ENCODE assay signal across 1 cellular context in genomic region chr3:190003730-190004129, GRCh38.
TF ChIP-seq lines count a peak whose summit lies in the region.

No MANE protein-coding gene starts in this region.

TF ChIP-seq in HepG2, 621 proteins besides CTCF, POLR2A, EP300 and RAD21 (continued from another document):
- TF ChIP-seq, protein P1, sequence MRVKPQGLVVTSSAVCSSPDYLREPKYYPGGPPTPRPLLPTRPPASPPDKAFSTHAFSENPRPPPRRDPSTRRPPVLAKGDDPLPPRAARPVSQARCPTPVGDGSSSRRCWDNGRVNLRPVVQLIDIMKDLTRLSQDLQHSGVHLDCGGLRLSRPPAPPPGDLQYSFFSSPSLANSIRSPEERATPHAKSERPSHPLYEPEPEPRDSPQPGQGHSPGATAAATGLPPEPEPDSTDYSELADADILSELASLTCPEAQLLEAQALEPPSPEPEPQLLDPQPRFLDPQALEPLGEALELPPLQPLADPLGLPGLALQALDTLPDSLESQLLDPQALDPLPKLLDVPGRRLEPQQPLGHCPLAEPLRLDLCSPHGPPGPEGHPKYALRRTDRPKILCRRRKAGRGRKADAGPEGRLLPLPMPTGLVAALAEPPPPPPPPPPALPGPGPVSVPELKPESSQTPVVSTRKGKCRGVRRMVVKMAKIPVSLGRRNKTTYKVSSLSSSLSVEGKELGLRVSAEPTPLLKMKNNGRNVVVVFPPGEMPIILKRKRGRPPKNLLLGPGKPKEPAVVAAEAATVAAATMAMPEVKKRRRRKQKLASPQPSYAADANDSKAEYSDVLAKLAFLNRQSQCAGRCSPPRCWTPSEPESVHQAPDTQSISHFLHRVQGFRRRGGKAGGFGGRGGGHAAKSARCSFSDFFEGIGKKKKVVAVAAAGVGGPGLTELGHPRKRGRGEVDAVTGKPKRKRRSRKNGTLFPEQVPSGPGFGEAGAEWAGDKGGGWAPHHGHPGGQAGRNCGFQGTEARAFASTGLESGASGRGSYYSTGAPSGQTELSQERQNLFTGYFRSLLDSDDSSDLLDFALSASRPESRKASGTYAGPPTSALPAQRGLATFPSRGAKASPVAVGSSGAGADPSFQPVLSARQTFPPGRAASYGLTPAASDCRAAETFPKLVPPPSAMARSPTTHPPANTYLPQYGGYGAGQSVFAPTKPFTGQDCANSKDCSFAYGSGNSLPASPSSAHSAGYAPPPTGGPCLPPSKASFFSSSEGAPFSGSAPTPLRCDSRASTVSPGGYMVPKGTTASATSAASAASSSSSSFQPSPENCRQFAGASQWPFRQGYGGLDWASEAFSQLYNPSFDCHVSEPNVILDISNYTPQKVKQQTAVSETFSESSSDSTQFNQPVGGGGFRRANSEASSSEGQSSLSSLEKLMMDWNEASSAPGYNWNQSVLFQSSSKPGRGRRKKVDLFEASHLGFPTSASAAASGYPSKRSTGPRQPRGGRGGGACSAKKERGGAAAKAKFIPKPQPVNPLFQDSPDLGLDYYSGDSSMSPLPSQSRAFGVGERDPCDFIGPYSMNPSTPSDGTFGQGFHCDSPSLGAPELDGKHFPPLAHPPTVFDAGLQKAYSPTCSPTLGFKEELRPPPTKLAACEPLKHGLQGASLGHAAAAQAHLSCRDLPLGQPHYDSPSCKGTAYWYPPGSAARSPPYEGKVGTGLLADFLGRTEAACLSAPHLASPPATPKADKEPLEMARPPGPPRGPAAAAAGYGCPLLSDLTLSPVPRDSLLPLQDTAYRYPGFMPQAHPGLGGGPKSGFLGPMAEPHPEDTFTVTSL (CRISPR knock-in tag; IDR thresholded peaks at IDR 0.05; ENCODE audit: borderline replicate concordance), result no peak
- TF ChIP-seq SOX6 (IDR thresholded peaks at IDR 0.05), result no peak
- no peak for TF ChIP-seq SOX6 (CRISPR knock-in tag; IDR thresholded peaks at IDR 0.05)
- no peak for TF ChIP-seq HMGXB3 (CRISPR knock-in tag; IDR thresholded peaks at IDR 0.05; ENCODE audit: borderline replicate concordance)
- TF ChIP-seq, protein P2, sequence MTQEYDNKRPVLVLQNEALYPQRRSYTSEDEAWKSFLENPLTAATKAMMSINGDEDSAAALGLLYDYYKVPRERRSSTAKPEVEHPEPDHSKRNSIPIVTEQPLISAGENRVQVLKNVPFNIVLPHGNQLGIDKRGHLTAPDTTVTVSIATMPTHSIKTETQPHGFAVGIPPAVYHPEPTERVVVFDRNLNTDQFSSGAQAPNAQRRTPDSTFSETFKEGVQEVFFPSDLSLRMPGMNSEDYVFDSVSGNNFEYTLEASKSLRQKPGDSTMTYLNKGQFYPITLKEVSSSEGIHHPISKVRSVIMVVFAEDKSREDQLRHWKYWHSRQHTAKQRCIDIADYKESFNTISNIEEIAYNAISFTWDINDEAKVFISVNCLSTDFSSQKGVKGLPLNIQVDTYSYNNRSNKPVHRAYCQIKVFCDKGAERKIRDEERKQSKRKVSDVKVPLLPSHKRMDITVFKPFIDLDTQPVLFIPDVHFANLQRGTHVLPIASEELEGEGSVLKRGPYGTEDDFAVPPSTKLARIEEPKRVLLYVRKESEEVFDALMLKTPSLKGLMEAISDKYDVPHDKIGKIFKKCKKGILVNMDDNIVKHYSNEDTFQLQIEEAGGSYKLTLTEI (CRISPR knock-in tag; conservative IDR thresholded peaks at IDR 0.05), result no peak
- TF ChIP-seq PCBP1 (IDR thresholded peaks at IDR 0.05; ENCODE audit: borderline replicate concordance, low read depth, low read length), result no peak
- no peak for TF ChIP-seq ZBTB3 (CRISPR knock-in tag; IDR thresholded peaks at IDR 0.05; ENCODE audit: borderline replicate concordance, low read depth)
- TF ChIP-seq, protein P3, sequence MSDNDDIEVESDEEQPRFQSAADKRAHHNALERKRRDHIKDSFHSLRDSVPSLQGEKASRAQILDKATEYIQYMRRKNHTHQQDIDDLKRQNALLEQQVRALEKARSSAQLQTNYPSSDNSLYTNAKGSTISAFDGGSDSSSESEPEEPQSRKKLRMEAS (IDR thresholded peaks at IDR 0.05), result no peak
- no peak for TF ChIP-seq NONO (IDR thresholded peaks at IDR 0.05)
- no peak for TF ChIP-seq NONO (CRISPR knock-in tag; conservative IDR thresholded peaks at IDR 0.05)
- no peak for TF ChIP-seq ZNF468 (CRISPR knock-in tag; IDR thresholded peaks at IDR 0.05)
